ENCODE assay signal across 30 cellular contexts in genomic region chr12:90868626-90869025, GRCh38.
DNase-seq lines count a peak whose midpoint lies in the region; ATAC-seq and TF ChIP-seq lines count a peak whose summit lies in the region.
"Had no signal": no experiment of that assay in that cellular context is flagged by ENCODE, and none has a peak within 500 bp of the region (broad histone marks: within the 10 kb centered on the region; RNA-seq: fewer than 3 reads in every experiment).

No MANE protein-coding gene starts in this region.

- no peaks in the 10 kb centered on the region for H3K4me1 ChIP-seq in right atrium auricular region
- H3K4me1 ChIP-seq in cardiac muscle cell (ENCODE audit: low read depth): peaks cover 15% of the 10 kb centered on the region
- H3K4me1 ChIP-seq: A549; BE2C; BLaER1; BLaER1 treated with 17β-estradiol and CSF1 and Interleukin-3, amounts not matched to agents 10 nM and 100 nM; Caco-2 had no signal

- no peaks in the 10 kb centered on the region for H3K9me3 ChIP-seq in right atrium auricular region
- no peaks in the 10 kb centered on the region for H3K9me3 ChIP-seq in cardiac muscle cell (ENCODE audit: low read depth)
- H3K9me3 ChIP-seq: A549; BE2C; BLaER1; BLaER1 treated with 17β-estradiol and CSF1 and Interleukin-3, amounts not matched to agents 10 nM and 100 nM; Caco-2 had no signal

- H3K27ac ChIP-seq in right atrium auricular region: no peak overlapping the region
- H3K27ac ChIP-seq in cardiac muscle cell: peak overlapping the region; percentile 69
- H3K27ac ChIP-seq: 22Rv1; A549; BLaER1; BLaER1 treated with 17β-estradiol and CSF1 and Interleukin-3, amounts not matched to agents 10 nM and 100 nM; C4-2B had no signal

- no peak for TF ChIP-seq CTCF in right atrium auricular region (IDR thresholded peaks at IDR 0.05)
- TF ChIP-seq CTCF in cardiac muscle cell (IDR thresholded peaks at IDR 0.05; ENCODE audit: low read depth, low read length): no peak

- peak; percentile 38 for ATAC-seq in Right ventricle myocardium superior (ENCODE audit: poor library complexity)
- ATAC-seq in left cardiac atrium: no peak
- ATAC-seq in left ventricle myocardium superior: peak; percentile 68
- ATAC-seq: A549; CD8-positive, alpha-beta T cell had no signal

- H3K4me3 ChIP-seq in right atrium auricular region (no peak overlapping the region), cardiac muscle cell (no peak overlapping the region)
- H3K4me3 ChIP-seq: A549; BLaER1; BLaER1 treated with 17β-estradiol and CSF1 and Interleukin-3, amounts not matched to agents 10 nM and 100 nM had no signal

- H3K36me3 ChIP-seq in right atrium auricular region (no peaks in the 10 kb centered on the region), cardiac muscle cell (no peaks in the 10 kb centered on the region)
- H3K36me3 ChIP-seq: BE2C; BLaER1; BLaER1 treated with 17β-estradiol and CSF1 and Interleukin-3, amounts not matched to agents 10 nM and 100 nM had no signal

- intact Hi-C loops in Right ventricle myocardium superior (cut with DNase I): no loop called here
- intact Hi-C loops in left cardiac atrium (cut with DNase I): no loop called here
- intact Hi-C loops in left ventricle myocardium superior (cut with micrococcal nuclease): no loop called here
- intact Hi-C loops in cardiac septum (cut with DNase I): no loop called here

- DNase-seq in Right ventricle myocardium superior: no peak
- no peak for DNase-seq in right atrium auricular region (ENCODE audit: low spot score)
- peak in 1 of 2 donors; percentile 63 for DNase-seq in cardiac muscle cell (ENCODE audit: low read depth in 1 of 2, low spot score in 1 of 2)
- no peak for DNase-seq in left cardiac atrium
- no peak for DNase-seq in left ventricle myocardium superior
- DNase-seq in cardiac septum (ENCODE audit: low spot score): no peak
- DNase-seq: 8988T; ACHN; AML-193; BE2C; C1 segment of cervical spinal cord; Caco-2; Calu3; CD4-positive, alpha-beta memory T cell; CD4-positive, alpha-beta T cell; CD4-positive, CD25-positive, alpha-beta regulatory T cell; CD8-positive, alpha-beta memory T cell; CD8-positive, alpha-beta T cell; COR-L47; DMS 273 treated with DMSO at 0.1 percent for 48 hours; DMS153; DMS79; DMS79 treated with DMSO at 0.1 percent for 48 hours; DND-41; EL had no signal

- H3K27me3 ChIP-seq in right atrium auricular region (no peaks in the 10 kb centered on the region), cardiac muscle cell (no peaks in the 10 kb centered on the region)
- H3K27me3 ChIP-seq: BE2C; BLaER1; BLaER1 treated with 17β-estradiol and CSF1 and Interleukin-3, amounts not matched to agents 10 nM and 100 nM had no signal

Comparison
In these comparisons a context has a peak if more than half of its experiments do, and no peak if none do; other contexts are left out.
1. ATAC-seq: peak in Right ventricle myocardium superior (single experiment) and left ventricle myocardium superior (single experiment); none in left cardiac atrium (0 of 2).